Comparison of ENCODE assay signal across 1 cellular context in the genomic region with DNA sequence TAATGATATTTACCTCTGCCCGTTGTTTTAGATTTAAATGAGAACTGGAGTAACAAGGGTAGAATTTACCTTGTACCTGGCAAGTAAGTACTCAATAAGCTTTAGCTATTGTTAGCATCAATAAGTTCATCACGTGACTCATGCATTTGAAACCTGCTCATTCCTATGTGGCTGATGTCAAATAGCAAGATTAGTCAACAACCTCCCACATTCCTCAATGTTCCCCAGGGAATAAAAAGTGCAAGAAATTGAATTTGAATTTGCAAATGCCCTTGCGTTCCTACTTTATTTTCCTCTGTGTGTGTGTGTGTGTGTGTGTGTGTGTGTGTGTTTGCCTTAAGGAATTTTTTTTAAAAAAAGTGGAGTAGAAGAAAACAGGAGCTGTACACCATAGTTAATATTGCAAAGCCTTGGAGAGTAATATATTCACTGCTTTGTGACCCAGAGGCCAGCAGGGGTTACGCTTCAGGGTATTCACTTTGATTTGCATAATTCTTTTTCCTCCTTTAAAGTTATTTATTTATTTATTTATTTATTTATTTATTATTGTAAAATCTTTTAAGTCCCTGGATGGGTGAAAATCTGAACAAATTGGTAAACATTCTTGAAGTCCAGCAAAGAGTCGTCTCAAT.
TF ChIP-seq lines count a peak whose summit lies in the region.

No MANE protein-coding gene starts in this region.

TF ChIP-seq in H1, 55 proteins besides CTCF, POLR2A, EP300 and RAD21:
- TF ChIP-seq POU5F1 (IDR thresholded peaks at IDR 0.05; ENCODE audit: low read depth, low read length) (no peak), USF2 (IDR thresholded peaks at IDR 0.05; ENCODE audit: low read length) (peak; percentile 79), JUND (IDR thresholded peaks at IDR 0.05; ENCODE audit: low read length) (peak; percentile 57; the same call in 1 of the 2 replicates), SP1 (IDR thresholded peaks at IDR 0.05; ENCODE audit: low read depth, low read length) (peak; percentile 8; the same call in 1 of the 2 replicates), CEBPB (IDR thresholded peaks at IDR 0.05; ENCODE audit: low read depth, low read length) (0 out of 2 replicates have a peak, but pooled peaks have one; percentile 6), TEAD4 (IDR thresholded peaks at IDR 0.05; ENCODE audit: low read depth, low read length) (peak; percentile 53; the same call in 1 of the 2 replicates)
- TF ChIP-seq, protein P1, sequence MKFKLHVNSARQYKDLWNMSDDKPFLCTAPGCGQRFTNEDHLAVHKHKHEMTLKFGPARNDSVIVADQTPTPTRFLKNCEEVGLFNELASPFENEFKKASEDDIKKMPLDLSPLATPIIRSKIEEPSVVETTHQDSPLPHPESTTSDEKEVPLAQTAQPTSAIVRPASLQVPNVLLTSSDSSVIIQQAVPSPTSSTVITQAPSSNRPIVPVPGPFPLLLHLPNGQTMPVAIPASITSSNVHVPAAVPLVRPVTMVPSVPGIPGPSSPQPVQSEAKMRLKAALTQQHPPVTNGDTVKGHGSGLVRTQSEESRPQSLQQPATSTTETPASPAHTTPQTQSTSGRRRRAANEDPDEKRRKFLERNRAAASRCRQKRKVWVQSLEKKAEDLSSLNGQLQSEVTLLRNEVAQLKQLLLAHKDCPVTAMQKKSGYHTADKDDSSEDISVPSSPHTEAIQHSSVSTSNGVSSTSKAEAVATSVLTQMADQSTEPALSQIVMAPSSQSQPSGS (IDR thresholded peaks at IDR 0.05; ENCODE audit: low read length) = no peak
- TF ChIP-seq, protein P2, sequence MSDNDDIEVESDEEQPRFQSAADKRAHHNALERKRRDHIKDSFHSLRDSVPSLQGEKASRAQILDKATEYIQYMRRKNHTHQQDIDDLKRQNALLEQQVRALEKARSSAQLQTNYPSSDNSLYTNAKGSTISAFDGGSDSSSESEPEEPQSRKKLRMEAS (IDR thresholded peaks at IDR 0.05) = no peak
- TF ChIP-seq, protein P3, sequence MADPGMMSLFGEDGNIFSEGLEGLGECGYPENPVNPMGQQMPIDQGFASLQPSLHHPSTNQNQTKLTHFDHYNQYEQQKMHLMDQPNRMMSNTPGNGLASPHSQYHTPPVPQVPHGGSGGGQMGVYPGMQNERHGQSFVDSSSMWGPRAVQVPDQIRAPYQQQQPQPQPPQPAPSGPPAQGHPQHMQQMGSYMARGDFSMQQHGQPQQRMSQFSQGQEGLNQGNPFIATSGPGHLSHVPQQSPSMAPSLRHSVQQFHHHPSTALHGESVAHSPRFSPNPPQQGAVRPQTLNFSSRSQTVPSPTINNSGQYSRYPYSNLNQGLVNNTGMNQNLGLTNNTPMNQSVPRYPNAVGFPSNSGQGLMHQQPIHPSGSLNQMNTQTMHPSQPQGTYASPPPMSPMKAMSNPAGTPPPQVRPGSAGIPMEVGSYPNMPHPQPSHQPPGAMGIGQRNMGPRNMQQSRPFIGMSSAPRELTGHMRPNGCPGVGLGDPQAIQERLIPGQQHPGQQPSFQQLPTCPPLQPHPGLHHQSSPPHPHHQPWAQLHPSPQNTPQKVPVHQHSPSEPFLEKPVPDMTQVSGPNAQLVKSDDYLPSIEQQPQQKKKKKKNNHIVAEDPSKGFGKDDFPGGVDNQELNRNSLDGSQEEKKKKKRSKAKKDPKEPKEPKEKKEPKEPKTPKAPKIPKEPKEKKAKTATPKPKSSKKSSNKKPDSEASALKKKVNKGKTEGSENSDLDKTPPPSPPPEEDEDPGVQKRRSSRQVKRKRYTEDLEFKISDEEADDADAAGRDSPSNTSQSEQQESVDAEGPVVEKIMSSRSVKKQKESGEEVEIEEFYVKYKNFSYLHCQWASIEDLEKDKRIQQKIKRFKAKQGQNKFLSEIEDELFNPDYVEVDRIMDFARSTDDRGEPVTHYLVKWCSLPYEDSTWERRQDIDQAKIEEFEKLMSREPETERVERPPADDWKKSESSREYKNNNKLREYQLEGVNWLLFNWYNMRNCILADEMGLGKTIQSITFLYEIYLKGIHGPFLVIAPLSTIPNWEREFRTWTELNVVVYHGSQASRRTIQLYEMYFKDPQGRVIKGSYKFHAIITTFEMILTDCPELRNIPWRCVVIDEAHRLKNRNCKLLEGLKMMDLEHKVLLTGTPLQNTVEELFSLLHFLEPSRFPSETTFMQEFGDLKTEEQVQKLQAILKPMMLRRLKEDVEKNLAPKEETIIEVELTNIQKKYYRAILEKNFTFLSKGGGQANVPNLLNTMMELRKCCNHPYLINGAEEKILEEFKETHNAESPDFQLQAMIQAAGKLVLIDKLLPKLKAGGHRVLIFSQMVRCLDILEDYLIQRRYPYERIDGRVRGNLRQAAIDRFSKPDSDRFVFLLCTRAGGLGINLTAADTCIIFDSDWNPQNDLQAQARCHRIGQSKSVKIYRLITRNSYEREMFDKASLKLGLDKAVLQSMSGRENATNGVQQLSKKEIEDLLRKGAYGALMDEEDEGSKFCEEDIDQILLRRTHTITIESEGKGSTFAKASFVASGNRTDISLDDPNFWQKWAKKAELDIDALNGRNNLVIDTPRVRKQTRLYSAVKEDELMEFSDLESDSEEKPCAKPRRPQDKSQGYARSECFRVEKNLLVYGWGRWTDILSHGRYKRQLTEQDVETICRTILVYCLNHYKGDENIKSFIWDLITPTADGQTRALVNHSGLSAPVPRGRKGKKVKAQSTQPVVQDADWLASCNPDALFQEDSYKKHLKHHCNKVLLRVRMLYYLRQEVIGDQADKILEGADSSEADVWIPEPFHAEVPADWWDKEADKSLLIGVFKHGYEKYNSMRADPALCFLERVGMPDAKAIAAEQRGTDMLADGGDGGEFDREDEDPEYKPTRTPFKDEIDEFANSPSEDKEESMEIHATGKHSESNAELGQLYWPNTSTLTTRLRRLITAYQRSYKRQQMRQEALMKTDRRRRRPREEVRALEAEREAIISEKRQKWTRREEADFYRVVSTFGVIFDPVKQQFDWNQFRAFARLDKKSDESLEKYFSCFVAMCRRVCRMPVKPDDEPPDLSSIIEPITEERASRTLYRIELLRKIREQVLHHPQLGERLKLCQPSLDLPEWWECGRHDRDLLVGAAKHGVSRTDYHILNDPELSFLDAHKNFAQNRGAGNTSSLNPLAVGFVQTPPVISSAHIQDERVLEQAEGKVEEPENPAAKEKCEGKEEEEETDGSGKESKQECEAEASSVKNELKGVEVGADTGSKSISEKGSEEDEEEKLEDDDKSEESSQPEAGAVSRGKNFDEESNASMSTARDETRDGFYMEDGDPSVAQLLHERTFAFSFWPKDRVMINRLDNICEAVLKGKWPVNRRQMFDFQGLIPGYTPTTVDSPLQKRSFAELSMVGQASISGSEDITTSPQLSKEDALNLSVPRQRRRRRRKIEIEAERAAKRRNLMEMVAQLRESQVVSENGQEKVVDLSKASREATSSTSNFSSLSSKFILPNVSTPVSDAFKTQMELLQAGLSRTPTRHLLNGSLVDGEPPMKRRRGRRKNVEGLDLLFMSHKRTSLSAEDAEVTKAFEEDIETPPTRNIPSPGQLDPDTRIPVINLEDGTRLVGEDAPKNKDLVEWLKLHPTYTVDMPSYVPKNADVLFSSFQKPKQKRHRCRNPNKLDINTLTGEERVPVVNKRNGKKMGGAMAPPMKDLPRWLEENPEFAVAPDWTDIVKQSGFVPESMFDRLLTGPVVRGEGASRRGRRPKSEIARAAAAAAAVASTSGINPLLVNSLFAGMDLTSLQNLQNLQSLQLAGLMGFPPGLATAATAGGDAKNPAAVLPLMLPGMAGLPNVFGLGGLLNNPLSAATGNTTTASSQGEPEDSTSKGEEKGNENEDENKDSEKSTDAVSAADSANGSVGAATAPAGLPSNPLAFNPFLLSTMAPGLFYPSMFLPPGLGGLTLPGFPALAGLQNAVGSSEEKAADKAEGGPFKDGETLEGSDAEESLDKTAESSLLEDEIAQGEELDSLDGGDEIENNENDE (IDR thresholded peaks at IDR 0.05; ENCODE audit: insufficient replicate concordance, low read length) = peak; percentile 10
